ENCODE assay signal across 1 cellular context in genomic region chr1:226945106-226945857, GRCh38.
A peak's percentile ranks its signal among the peaks of the same experiment; 100 is the strongest.
TF ChIP-seq lines count a peak whose summit lies in the region.

No MANE protein-coding gene starts in this region.

TF ChIP-seq in HepG2, 621 proteins besides CTCF, POLR2A, EP300 and RAD21 (continued from another document and continues in another):
- TF ChIP-seq ZNF574 (CRISPR knock-in tag; IDR thresholded peaks at IDR 0.05) (peak; percentile 54; the same call in 1 of the 2 replicates), ISL2 (CRISPR knock-in tag; IDR thresholded peaks at IDR 0.05) (no peak), ZFP1 (CRISPR knock-in tag; IDR thresholded peaks at IDR 0.05) (no peak; the same call in 1 of the 2 replicates), MXD4 (CRISPR knock-in tag; IDR thresholded peaks at IDR 0.05) (peak; percentile 77; the same call in 1 of the 2 replicates), RAD51 (IDR thresholded peaks at IDR 0.05; ENCODE audit: borderline replicate concordance) (no peak), SOX5 (CRISPR knock-in tag; IDR thresholded peaks at IDR 0.05; ENCODE audit: borderline replicate concordance) (peak; percentile 71; the same call in 1 of the 2 replicates), ZNF770 (CRISPR knock-in tag; IDR thresholded peaks at IDR 0.05) (no peak), DNMT1 (CRISPR knock-in tag; IDR thresholded peaks at IDR 0.05) (0 out of 2 replicates have a peak, but pooled peaks have one; percentile 36), NFYB (CRISPR knock-in tag; IDR thresholded peaks at IDR 0.05) (peak; percentile 66), ZBTB3 (CRISPR knock-in tag; IDR thresholded peaks at IDR 0.05; ENCODE audit: borderline replicate concordance, low read depth) (no peak), ZBTB37 (CRISPR knock-in tag; IDR thresholded peaks at IDR 0.05) (peak; percentile 75), KLF11 (CRISPR knock-in tag; IDR thresholded peaks at IDR 0.05) (peak; percentile 72), ZNF121 (CRISPR knock-in tag; IDR thresholded peaks at IDR 0.05) (peak; percentile 40; the same call in 1 of the 2 replicates), TBX3 (IDR thresholded peaks at IDR 0.05; ENCODE audit: borderline replicate concordance) (0 out of 2 replicates have a peak, but pooled peaks have one; percentile 38), ZNF503 (CRISPR knock-in tag; IDR thresholded peaks at IDR 0.05) (peak; percentile 20; the same call in 1 of the 2 replicates), ZSCAN30 (CRISPR knock-in tag; IDR thresholded peaks at IDR 0.05) (no peak), HINFP (CRISPR knock-in tag; IDR thresholded peaks at IDR 0.05; ENCODE audit: low read depth) (0 out of 2 replicates have a peak, but pooled peaks have one; percentile 5), HDAC2 (CRISPR knock-in tag; IDR thresholded peaks at IDR 0.05) (peak; percentile 53; the same call in 1 of the 2 replicates), KMT2A (CRISPR knock-in tag; IDR thresholded peaks at IDR 0.05) (peak; percentile 55; the same call in 1 of the 2 replicates), ZNF749 (CRISPR knock-in tag; IDR thresholded peaks at IDR 0.05; ENCODE audit: borderline replicate concordance) (peak; percentile 70; the same call in 1 of the 2 replicates), HIVEP1 (CRISPR knock-in tag; IDR thresholded peaks at IDR 0.05) (peak; percentile 25; the same call in 1 of the 2 replicates), ARHGAP35 (CRISPR knock-in tag; IDR thresholded peaks at IDR 0.05; ENCODE audit: borderline replicate concordance) (peak; percentile 21; the same call in 1 of the 2 replicates), ZNF350 (CRISPR knock-in tag; IDR thresholded peaks at IDR 0.05; ENCODE audit: borderline replicate concordance, low read depth) (peak; percentile 77), HNF1B (CRISPR knock-in tag; IDR thresholded peaks at IDR 0.05) (peak; percentile 52), HOXA3 (CRISPR knock-in tag; IDR thresholded peaks at IDR 0.05) (peak; percentile 79; the same call in 1 of the 2 replicates), KDM5B (CRISPR knock-in tag; IDR thresholded peaks at IDR 0.05; ENCODE audit: borderline replicate concordance) (peak; percentile 64; the same call in 1 of the 2 replicates), KAT8 (CRISPR knock-in tag; IDR thresholded peaks at IDR 0.05) (peak; percentile 17; the same call in 1 of the 2 replicates), ZNF709 (CRISPR knock-in tag; IDR thresholded peaks at IDR 0.05) (0 out of 2 replicates have a peak, but pooled peaks have one; percentile 41), TFE3 (CRISPR knock-in tag; IDR thresholded peaks at IDR 0.05) (peak; percentile 78), BHLHE40 (IDR thresholded peaks at IDR 0.05; ENCODE audit: low read length) (peak; percentile 63), JUND (CRISPR knock-in tag; IDR thresholded peaks at IDR 0.05) (no peak), MAZ (IDR thresholded peaks at IDR 0.05; ENCODE audit: borderline replicate concordance, low read depth, low read length) (0 out of 2 replicates have a peak, but pooled peaks have one; percentile 5), MAZ (CRISPR knock-in tag; IDR thresholded peaks at IDR 0.05; ENCODE audit: low read depth) (no peak), NR0B2 (CRISPR knock-in tag; IDR thresholded peaks at IDR 0.05) (peak; percentile 68; the same call in 1 of the 2 replicates), TBX2 (CRISPR knock-in tag; IDR thresholded peaks at IDR 0.05; ENCODE audit: borderline replicate concordance) (peak; percentile 89), ZNF550 (CRISPR knock-in tag; IDR thresholded peaks at IDR 0.05; ENCODE audit: borderline replicate concordance) (peak; percentile 36; the same call in 1 of the 2 replicates), ZMAT5 (CRISPR knock-in tag; IDR thresholded peaks at IDR 0.05; ENCODE audit: borderline replicate concordance, low read depth) (no peak), FOXA3 (CRISPR knock-in tag; IDR thresholded peaks at IDR 0.05) (peak; percentile 94), POGZ (CRISPR knock-in tag; IDR thresholded peaks at IDR 0.05) (peak; percentile 56), ZNF652 (CRISPR knock-in tag; IDR thresholded peaks at IDR 0.05; ENCODE audit: borderline replicate concordance, low read depth) (peak; percentile 46; the same call in 1 of the 2 replicates), TCF12 (IDR thresholded peaks at IDR 0.05) (no peak), TCF12 (CRISPR knock-in tag; IDR thresholded peaks at IDR 0.05) (peak; percentile 41; the same call in 1 of the 2 replicates), ZNF276 (CRISPR knock-in tag; IDR thresholded peaks at IDR 0.05; ENCODE audit: low read depth) (no peak), ZNF788 (CRISPR knock-in tag; IDR thresholded peaks at IDR 0.05; ENCODE audit: borderline replicate concordance) (peak; percentile 3; the same call in 1 of the 2 replicates), ZNF563 (CRISPR knock-in tag; IDR thresholded peaks at IDR 0.05) (peak; percentile 67; the same call in 1 of the 2 replicates), ZNF296 (CRISPR knock-in tag; conservative IDR thresholded peaks at IDR 0.05) (0 out of 2 replicates have a peak, but pooled peaks have one; percentile 40), NCOR1 (IDR thresholded peaks at IDR 0.05; ENCODE audit: borderline replicate concordance, low read length) (peak; percentile 28; the same call in 1 of the 2 replicates), RNF2 (conservative IDR thresholded peaks at IDR 0.05; ENCODE audit: low read depth) (peak; percentile 86), MED1 (CRISPR knock-in tag; IDR thresholded peaks at IDR 0.05) (peak; percentile 72), ZNF331 (CRISPR knock-in tag; IDR thresholded peaks at IDR 0.05) (peak; percentile 63; the same call in 1 of the 2 replicates), SP1 (IDR thresholded peaks at IDR 0.05) (no peak), SP1 (CRISPR knock-in tag; IDR thresholded peaks at IDR 0.05) (0 out of 2 replicates have a peak, but pooled peaks have one; percentile 10), CENPT (CRISPR knock-in tag; IDR thresholded peaks at IDR 0.05; ENCODE audit: low read depth) (peak; percentile 54; the same call in 1 of the 2 replicates)
